27 cellular contexts compared by ENCODE assay signal in the genomic region with DNA sequence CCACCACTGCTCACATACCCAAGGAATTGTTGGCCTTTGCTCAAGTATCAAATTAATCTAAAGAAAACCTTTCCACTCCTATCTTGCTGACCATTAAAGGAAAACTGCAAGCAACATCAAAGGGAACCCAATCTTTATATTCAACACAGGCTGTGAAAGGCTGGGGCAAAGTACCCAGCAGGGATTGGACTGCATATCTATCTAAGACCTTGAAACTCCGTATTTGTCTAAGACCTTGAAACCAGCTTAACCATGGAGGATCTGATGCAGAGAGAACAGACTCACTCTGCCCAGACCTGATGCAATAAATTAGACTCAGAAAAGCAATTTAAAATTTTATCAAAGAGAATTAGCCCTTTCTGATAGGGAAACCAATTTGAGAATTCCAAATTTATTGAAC.
"Had no signal": no experiment of that assay in that cellular context is flagged by ENCODE, and none has a peak within 500 bp of the region (broad histone marks: within the 10 kb centered on the region; RNA-seq: fewer than 3 reads in every experiment).

No MANE protein-coding gene starts in this region.

- H3K27me3 ChIP-seq: stomach, suprapubic skin, testis, thyroid gland, tibial artery, tibial nerve, transverse colon, upper lobe of left lung, upper lobe of right lung, uterus, vagina had no signal

- H3K9me3 ChIP-seq: stomach, suprapubic skin, testis, thoracic aorta, thyroid gland, tibial artery, tibial nerve, transverse colon, upper lobe of left lung, upper lobe of right lung, uterus, vagina had no signal

- H3K4me1 ChIP-seq: stomach, suprapubic skin, testis, thyroid gland, tibial artery, tibial nerve, transverse colon, upper lobe of left lung, upper lobe of right lung, uterus had no signal

- ATAC-seq: stimulated activated effector memory CD8-positive, alpha-beta T cell treated with anti-CD3 and anti-CD28 coated beads, Interleukin-12 subunit alpha, Interleukin-12 subunit beta, amount 100 ng/mL, for 72 hours; stimulated activated memory B cell treated with anti-CD40 and anti-IgM and Interleukin-4, amounts not matched to agents 10 μg/mL and 1 μg/mL and 100 μg/mL, for 72 hours; stimulated activated naive CD8-positive, alpha-beta T cell treated with anti-CD3 and anti-CD28 coated beads, Interleukin-15, amount 100 ng/mL, for 72 hours; stimulated activated naive CD8-positive, alpha-beta T cell treated with anti-CD3 and anti-CD28 coated beads, Interleukin-15, Interleukin-2, amounts not matched to agents 100 U/mL and 50 U/mL, for 24 hours; upper lobe of right lung had no signal

- H3K27ac ChIP-seq: stomach, suprapubic skin, testis, thoracic aorta, thyroid gland, tibial artery, tibial nerve, transverse colon, upper lobe of left lung, upper lobe of right lung, uterus, vagina had no signal

- H3K36me3 ChIP-seq: stomach, suprapubic skin, thoracic aorta, thyroid gland, tibial artery, tibial nerve, transverse colon, upper lobe of left lung, upper lobe of right lung, uterus, vagina had no signal

- H3K4me3 ChIP-seq: stomach, suprapubic skin, testis, thoracic aorta, thyroid gland, tibial artery, tibial nerve, transverse colon, upper lobe of left lung, upper lobe of right lung, uterus, vagina had no signal

- FAIRE-seq: urothelium cell line had no signal

- DNase-seq: stimulated activated CD4-positive, alpha-beta T cell treated with anti-CD3 and anti-CD28 coated beads, Interleukin-2, amount 100 ng/mL, for 48 hours; stimulated activated CD4-positive, alpha-beta T cell treated with anti-CD3 and anti-CD28 coated beads, Interleukin-4, amount 100 ng/mL, for 1 hour; stimulated activated CD4-positive, alpha-beta T cell treated with anti-CD3 and anti-CD28 coated beads, Interleukin-4, amount 100 ng/mL, for 24 hours; stimulated activated CD4-positive, alpha-beta T cell treated with anti-CD3 and anti-CD28 coated beads, Interleukin-4, amount 100 ng/mL, for 4 hours; stimulated activated CD8-positive, alpha-beta memory T cell treated with anti-CD3 and anti-CD28 coated beads, Interleukin-4, amount 100 ng/mL, for 48 hours; stimulated activated naive B cell treated with anti-CD40 and anti-IgM and Interleukin-4, amounts not matched to agents 10 μg/mL and 1 μg/mL and 100 μg/mL, for 72 hours; stimulated activated naive CD4-positive, alpha-beta T cell; stimulated activated naive CD4-positive, alpha-beta T cell treated with Interleukin-2 at 50 U/mL for 16 hours; stimulated activated naive CD8-positive, alpha-beta T cell treated with anti-CD3 and anti-CD28 coated beads, Interleukin-15, amount 100 ng/mL, for 72 hours; stimulated activated naive CD8-positive, alpha-beta T cell treated with anti-CD3 and anti-CD28 coated beads, Interleukin-15, Interleukin-2, amounts not matched to agents 100 U/mL and 50 U/mL, for 24 hours; stomach; substantia nigra; testis; thyroid gland; tibial artery; transverse colon; trophoblast cell; upper lobe of left lung; upper lobe of right lung; uterus had no signal
